Comparison of ENCODE assay signal across 17 cellular contexts in genomic region chr17:79946352-79947231, GRCh38.
DNase-seq lines count a peak whose midpoint lies in the region; ATAC-seq and TF ChIP-seq lines count a peak whose summit lies in the region.
"Had no signal": no experiment of that assay in that cellular context is flagged by ENCODE, and none has a peak within 500 bp of the region (broad histone marks: within the 10 kb centered on the region; RNA-seq: fewer than 3 reads in every experiment).

No MANE protein-coding gene starts in this region.

- H3K36me3 Mint-ChIP-seq in chondrocyte (ENCODE audit: low read depth): peaks cover 28% of the 10 kb centered on the region

- no peaks in the 10 kb centered on the region for H4K20me1 ChIP-seq in DND-41 (ENCODE audit: insufficient read depth, low read length)

- no peak for ATAC-seq in DND-41 (ENCODE audit: insufficient read depth, low read depth)
- ATAC-seq in GM19023 (IDR thresholded peaks at IDR 0.05; ENCODE audit: unreplicated experiment): no peak
- ATAC-seq: GM23338 had no signal

- H3K27ac Mint-ChIP-seq in chondrocyte (ENCODE audit: unreplicated experiment): peak overlapping the region; percentile 66
- H3K27ac Mint-ChIP-seq: GM23338 had no signal

- H3K9me3 ChIP-seq in DND-41 (ENCODE audit: insufficient read depth, low read length, severe bottlenecking): no peaks in the 10 kb centered on the region
- H3K9me3 ChIP-seq: Peyer's patch, testis had no signal

- H3K4me1 Mint-ChIP-seq in chondrocyte (ENCODE audit: low read depth): peaks cover 10% of the 10 kb centered on the region

- H3K4me3 ChIP-seq in DND-41 (ENCODE audit: low read depth in 1 of 2, low read length in 2 of 2): no peak overlapping the region
- H3K4me3 ChIP-seq: GM23338, Peyer's patch, testis had no signal

- H3K36me3 ChIP-seq in DND-41 (ENCODE audit: insufficient read depth, low read length): no peaks in the 10 kb centered on the region; the same call in 1 of the 2 replicates

- no peak overlapping the region for H2AFZ ChIP-seq in DND-41 (ENCODE audit: low read depth, low read length)
- H2AFZ ChIP-seq: GM23338 had no signal

- H3K9ac ChIP-seq in DND-41 (ENCODE audit: low read depth, low read length): no peak overlapping the region

- H3K4me3 Mint-ChIP-seq in chondrocyte (ENCODE audit: unreplicated experiment): no peak overlapping the region
- H3K4me3 Mint-ChIP-seq: GM23338 had no signal

- DNase-seq in 8988T: peak; percentile 17
- no peak for DNase-seq in DND-41
- DNase-seq in chondrocyte (ENCODE audit: low spot score): peak; percentile 80
- peak; percentile 41 for DNase-seq in myocyte (ENCODE audit: low read depth)
- no peak for DNase-seq in NK-92 treated with Interleukin-12 subunit alpha and Interleukin-12 subunit beta, amount 100 ng/mL, for 24 hours (lab: John Stamatoyannopoulos, UW)
- DNase-seq in NCI-H774 (lab: John Stamatoyannopoulos, UW): no peak
- no peak for DNase-seq in NCI-H2029 (lab: John Stamatoyannopoulos, UW)
- DNase-seq: GDM1; KG1; NCI-H1105 treated with DMSO at 0.1 percent for 48 hours; NCI-H82; stimulated activated CD4-positive, alpha-beta T cell treated with anti-CD3 and anti-CD28 coated beads, Interleukin-12 subunit alpha, Interleukin-12 subunit beta, amount 100 ng/mL, for 4 hours; testis had no signal

- no peaks in the 10 kb centered on the region for H3K79me2 ChIP-seq in DND-41 (ENCODE audit: insufficient read depth, low read length)

- no peaks in the 10 kb centered on the region for H3K9me3 Mint-ChIP-seq in chondrocyte (ENCODE audit: low read depth)
- H3K9me3 Mint-ChIP-seq: GM23338 had no signal

- TF ChIP-seq CTCF in DND-41 (IDR thresholded peaks at IDR 0.05; ENCODE audit: borderline replicate concordance, extremely low read depth, low read length, poor library complexity, severe bottlenecking) (no peak), chondrocyte (IDR thresholded peaks at IDR 0.05) (no peak)

- H3K27me3 ChIP-seq in DND-41 (ENCODE audit: insufficient read depth, low read length, poor library complexity): no peaks in the 10 kb centered on the region
- H3K27me3 ChIP-seq: Peyer's patch, testis had no signal

- no peaks in the 10 kb centered on the region for H3K4me1 ChIP-seq in DND-41 (ENCODE audit: insufficient read depth, low read length)

- peak overlapping the region; percentile 26; the same call in 1 of the 2 replicates for H3K27ac ChIP-seq in DND-41 (ENCODE audit: low read length)
- H3K27ac ChIP-seq: Peyer's patch, testis, VCaP had no signal

- no peak overlapping the region for H3K4me2 ChIP-seq in DND-41 (ENCODE audit: insufficient read depth, low read length)
- H3K4me2 ChIP-seq: GM23338 had no signal

- H3K27me3 Mint-ChIP-seq in chondrocyte (ENCODE audit: low read depth): no peaks in the 10 kb centered on the region

Comparison
In these comparisons a context has a peak if more than half of its experiments do, and no peak if none do; other contexts are left out.
1. DNase-seq: peak in 8988T (single experiment), chondrocyte (single experiment) and myocyte (single experiment); none in DND-41 (single experiment), NK-92 treated with Interleukin-12 subunit alpha and Interleukin-12 subunit beta, amount 100 ng/mL, for 24 hours (single experiment), NCI-H774 (single experiment) and NCI-H2029 (single experiment).